22 cellular contexts compared by ENCODE assay signal in genomic region chr5:36161317-36161716, GRCh38.
"Had no signal": no experiment of that assay in that cellular context is flagged by ENCODE, and none has a peak within 500 bp of the region (broad histone marks: within the 10 kb centered on the region; RNA-seq: fewer than 3 reads in every experiment).

No MANE protein-coding gene starts in this region.

- FAIRE-seq: islet of Langerhans had no signal

- DNase-seq: activated B cell treated with CpG ODN at 0.5 μM for 24 hours; activated CD4-positive, alpha-beta T cell treated with anti-CD3 and anti-CD28 coated beads for 48 hours; activated CD8-positive, alpha-beta memory T cell treated with anti-CD3 and anti-CD28 coated beads, Interleukin-2, amount 50 U/mL, for 4 hours; activated gamma-delta T cell treated with Interleukin-2 at 50 U/mL for 16 hours; activated T-cell treated with anti-CD3 and anti-CD28 coated beads, Interleukin-2, amount 50 U/mL, for 48 hours; effector CD8-positive, alpha-beta T cell; hippocampal formation; left colon; midbrain; nephron progenitor cell; occipital lobe; retina; stimulated activated CD4-positive, alpha-beta T cell treated with anti-CD3 and anti-CD28 coated beads, Interleukin-2, amount 100 ng/mL, for 24 hours; stimulated activated naive CD8-positive, alpha-beta T cell treated with anti-CD3 and anti-CD28 coated beads, Interleukin-15, amount 100 ng/mL, for 72 hours; T-helper 1 cell; T-helper 9 cell; upper lobe of right lung had no signal

- ATAC-seq: left colon; stimulated activated naive CD8-positive, alpha-beta T cell treated with anti-CD3 and anti-CD28 coated beads, Interleukin-15, amount 100 ng/mL, for 72 hours; upper lobe of right lung had no signal

- H3K27me3 ChIP-seq: cardiac muscle cell, upper lobe of right lung had no signal

- H3K27ac Mint-ChIP-seq: activated B cell treated with CpG ODN at 0.5 μM for 24 hours; activated naive CD8-positive, alpha-beta T cell; dendritic cell treated with granulocyte-macrophage colony-stimulating factor and Interleukin-4, amounts not matched to agents 40 ng/mL and 50 ng/mL, for 4 days; nephron progenitor cell; stimulated activated naive CD8-positive, alpha-beta T cell treated with anti-CD3 and anti-CD28 coated beads, Interleukin-15, amount 100 ng/mL, for 72 hours had no signal

- H3K4me3 ChIP-seq: cardiac muscle cell, lung, upper lobe of right lung had no signal

- H3K9me3 Mint-ChIP-seq: activated B cell treated with CpG ODN at 0.5 μM for 24 hours; nephron progenitor cell; stimulated activated naive CD8-positive, alpha-beta T cell treated with anti-CD3 and anti-CD28 coated beads, Interleukin-15, amount 100 ng/mL, for 72 hours had no signal

- H3K9me3 ChIP-seq: upper lobe of right lung had no signal

- H3K4me3 Mint-ChIP-seq: activated B cell treated with CpG ODN at 0.5 μM for 24 hours; activated naive CD8-positive, alpha-beta T cell; dendritic cell treated with granulocyte-macrophage colony-stimulating factor and Interleukin-4, amounts not matched to agents 40 ng/mL and 50 ng/mL, for 4 days; nephron progenitor cell; stimulated activated naive CD8-positive, alpha-beta T cell treated with anti-CD3 and anti-CD28 coated beads, Interleukin-15, amount 100 ng/mL, for 72 hours had no signal

- H3K27ac ChIP-seq: cardiac muscle cell, upper lobe of right lung had no signal

- H3K27me3 Mint-ChIP-seq: activated B cell treated with CpG ODN at 0.5 μM for 24 hours; activated naive CD8-positive, alpha-beta T cell; dendritic cell treated with granulocyte-macrophage colony-stimulating factor and Interleukin-4, amounts not matched to agents 40 ng/mL and 50 ng/mL, for 4 days; stimulated activated naive CD8-positive, alpha-beta T cell treated with anti-CD3 and anti-CD28 coated beads, Interleukin-15, amount 100 ng/mL, for 72 hours had no signal
